In the genomic region with DNA sequence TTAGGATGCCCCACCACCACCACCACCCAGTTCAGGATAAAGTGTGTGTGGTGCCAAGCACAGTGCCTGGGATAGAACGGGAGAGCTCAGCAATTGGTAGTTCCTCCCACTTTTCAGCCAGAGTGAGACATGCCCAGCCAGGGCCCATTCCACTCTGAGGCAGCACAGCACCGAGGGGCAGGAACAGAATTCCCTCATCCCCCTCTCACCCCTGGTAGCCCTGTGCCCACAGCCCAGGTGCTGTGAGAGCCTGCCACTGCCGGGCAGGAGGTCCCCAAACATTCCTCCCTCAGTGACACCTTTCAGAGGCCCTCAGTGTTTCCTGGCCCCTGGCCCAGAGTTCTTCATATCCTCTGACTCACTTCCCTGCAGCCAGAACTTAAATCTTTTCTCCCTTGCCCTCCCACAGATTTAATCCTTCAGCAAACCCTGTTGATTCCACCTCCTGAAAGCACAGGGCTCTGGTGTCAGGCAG, we compare ENCODE assay signal across 9 cellular contexts. TPM values are rescaled to one million over a fixed set of nuclear protein-coding genes. Genes with fewer than 3 reads are reported as not detected.
DNase-seq lines count a peak whose midpoint lies in the region; ATAC-seq and TF ChIP-seq lines count a peak whose summit lies in the region.
"Had no signal": no experiment of that assay in that cellular context is flagged by ENCODE, and none has a peak within 500 bp of the region (broad histone marks: within the 10 kb centered on the region; RNA-seq: fewer than 3 reads in every experiment).

No MANE protein-coding gene starts in this region.

- DNase-seq in EH (ENCODE audit: low read depth) (peak; percentile 79), M059J (ENCODE audit: low read depth) (peak; percentile 95), dedifferentiated amniotic fluid mesenchymal stem cell (ENCODE audit: extremely low spot score) (peak; percentile 35), osteoblast (ENCODE audit: insufficient read length, low spot score, missing footprints) (no peak), NCI-H1436 treated with DMSO at 0.1 percent for 48 hours (lab: John Stamatoyannopoulos, UW) (no peak), ureter (ENCODE audit: low spot score) (no peak)
- no peak for DNase-seq in activated naive CD8-positive, alpha-beta T cell treated with anti-CD3 and anti-CD28 coated beads, Interleukin-2, amount 50 U/mL, for 24 hours
- no peak for DNase-seq in stimulated activated CD4-positive, alpha-beta T cell treated with anti-CD3 and anti-CD28 coated beads, Interleukin-1b, Interleukin-23, amount 100 ng/mL, for 48 hours

- no peaks in the 10 kb centered on the region for H3K79me2 ChIP-seq in osteoblast (ENCODE audit: insufficient read depth, low read length)

- H3K27me3 ChIP-seq in osteoblast (ENCODE audit: insufficient read depth, low read length), result peaks cover 11% of the 10 kb centered on the region

- H3K36me3 ChIP-seq in osteoblast (ENCODE audit: insufficient read depth, low read length), result no peaks in the 10 kb centered on the region

- no peak overlapping the region for H3K27ac Mint-ChIP-seq in activated naive CD8-positive, alpha-beta T cell treated with anti-CD3 and anti-CD28 coated beads, Interleukin-2, amount 50 U/mL, for 24 hours
- H3K27ac Mint-ChIP-seq: WTC11 had no signal

- no peaks in the 10 kb centered on the region for H3K36me3 Mint-ChIP-seq in activated naive CD8-positive, alpha-beta T cell treated with anti-CD3 and anti-CD28 coated beads, Interleukin-2, amount 50 U/mL, for 24 hours (ENCODE audit: low read depth)
- H3K36me3 Mint-ChIP-seq: WTC11 had no signal

- peak overlapping the region; percentile 56 for H3K27ac ChIP-seq in osteoblast (ENCODE audit: low read depth, low read length)

- peak overlapping the region; percentile 38 for H3K4me2 ChIP-seq in osteoblast (ENCODE audit: insufficient read depth, low read length)

- no peaks in the 10 kb centered on the region for H4K20me1 ChIP-seq in osteoblast (ENCODE audit: insufficient read depth, low read length)

- peaks cover 36% of the 10 kb centered on the region for H3K4me1 ChIP-seq in osteoblast (ENCODE audit: insufficient read depth, low read length)

- H3K4me3 ChIP-seq in osteoblast (ENCODE audit: insufficient read depth, low read length), result no peak overlapping the region

- no peaks in the 10 kb centered on the region for H3K9me3 ChIP-seq in osteoblast (ENCODE audit: low read depth, low read length)

- H2AFZ ChIP-seq in osteoblast (ENCODE audit: low read length), result no peak overlapping the region

- H3K4me3 Mint-ChIP-seq in activated naive CD8-positive, alpha-beta T cell treated with anti-CD3 and anti-CD28 coated beads, Interleukin-2, amount 50 U/mL, for 24 hours, result no peak overlapping the region
- H3K4me3 Mint-ChIP-seq: WTC11 had no signal

- TF ChIP-seq CTCF in osteoblast (IDR thresholded peaks at IDR 0.05; ENCODE audit: extremely low read depth, low read depth, low read length), result no peak

- no peaks in the 10 kb centered on the region for H3K27me3 Mint-ChIP-seq in activated naive CD8-positive, alpha-beta T cell treated with anti-CD3 and anti-CD28 coated beads, Interleukin-2, amount 50 U/mL, for 24 hours

- no peak for ATAC-seq in activated naive CD8-positive, alpha-beta T cell treated with anti-CD3 and anti-CD28 coated beads, Interleukin-2, amount 50 U/mL, for 24 hours

- no peaks in the 10 kb centered on the region for H3K4me1 Mint-ChIP-seq in activated naive CD8-positive, alpha-beta T cell treated with anti-CD3 and anti-CD28 coated beads, Interleukin-2, amount 50 U/mL, for 24 hours

- no peaks in the 10 kb centered on the region for H3K9me3 Mint-ChIP-seq in activated naive CD8-positive, alpha-beta T cell treated with anti-CD3 and anti-CD28 coated beads, Interleukin-2, amount 50 U/mL, for 24 hours
- H3K9me3 Mint-ChIP-seq: WTC11 had no signal

RNA-seq across cellular contexts. Expression of a gene that starts 8.1 kb away (rescaled TPM):
- not detected in 2 replicates for total RNA-seq in M059J (2014; rRNA removed; shearing (Covaris generic))
- total RNA-seq in osteoblast, result not detected in 2 replicates
- not detected for total RNA-seq in ureter
- total RNA-seq: WTC11 had no signal

RNA-seq across cellular contexts. Expression of a gene that starts 25.2 kb away (rescaled TPM):
- total RNA-seq in M059J (2014; rRNA removed; shearing (Covaris generic)), result not detected in 2 replicates
- total RNA-seq in osteoblast (not detected in 2 replicates), ureter (not detected)

Comparison
In these comparisons a context has a peak if more than half of its experiments do, and no peak if none do; other contexts are left out.
1. DNase-seq: peak in EH (single experiment), M059J (single experiment) and dedifferentiated amniotic fluid mesenchymal stem cell (single experiment); none in osteoblast (single experiment), activated naive CD8-positive, alpha-beta T cell treated with anti-CD3 and anti-CD28 coated beads, Interleukin-2, amount 50 U/mL, for 24 hours (single experiment), NCI-H1436 treated with DMSO at 0.1 percent for 48 hours (single experiment), ureter (single experiment) and stimulated activated CD4-positive, alpha-beta T cell treated with anti-CD3 and anti-CD28 coated beads, Interleukin-1b, Interleukin-23, amount 100 ng/mL, for 48 hours (single experiment).